25 cellular contexts compared by ENCODE assay signal in genomic region chr11:134850566-134850965, GRCh38.
"Had no signal": no experiment of that assay in that cellular context is flagged by ENCODE, and none has a peak within 500 bp of the region (broad histone marks: within the 10 kb centered on the region; RNA-seq: fewer than 3 reads in every experiment).

No MANE protein-coding gene starts in this region.

- H3K9me3 ChIP-seq: colonic mucosa, esophagus squamous epithelium, gastrocnemius medialis, gastroesophageal sphincter, heart left ventricle, heart right ventricle had no signal

- H3K27ac ChIP-seq: colonic mucosa, coronary artery, dorsolateral prefrontal cortex, epithelial cell of prostate, esophagus squamous epithelium, foreskin keratinocyte, gastrocnemius medialis, gastroesophageal sphincter, heart left ventricle, heart right ventricle had no signal

- H3K4me3 ChIP-seq: colonic mucosa, coronary artery, dorsolateral prefrontal cortex, esophagus squamous epithelium, gastrocnemius medialis, gastroesophageal sphincter, heart left ventricle, heart right ventricle had no signal

- FAIRE-seq: colon, endometrium, endothelial cell of umbilical vein, frontal cortex had no signal

- DNase-seq: colonic mucosa; cortex of kidney; dermis blood vessel endothelial cell; dorsolateral prefrontal cortex; effector CD4-positive, alpha-beta T cell; effector CD8-positive, alpha-beta T cell; effector memory CD8-positive, alpha-beta T cell; endodermal cell; erythroblast; esophagus squamous epithelium; foreskin fibroblast; foreskin keratinocyte; foreskin melanocyte; gastrocnemius medialis; glutamatergic neuron; heart left ventricle; heart right ventricle had no signal

- H3K36me3 ChIP-seq: colonic mucosa, esophagus squamous epithelium, gastrocnemius medialis, gastroesophageal sphincter, heart left ventricle, heart right ventricle had no signal

- H3K4me1 ChIP-seq: colonic mucosa, foreskin keratinocyte, gastrocnemius medialis, heart left ventricle, heart right ventricle had no signal

- H3K27me3 ChIP-seq: colonic mucosa, esophagus squamous epithelium, foreskin keratinocyte, gastrocnemius medialis, gastroesophageal sphincter had no signal

- ATAC-seq: effector memory CD8-positive, alpha-beta T cell; esophagus mucosa; foreskin keratinocyte; gastrocnemius medialis; gastroesophageal sphincter; heart left ventricle; heart right ventricle had no signal
